In the genomic region with DNA sequence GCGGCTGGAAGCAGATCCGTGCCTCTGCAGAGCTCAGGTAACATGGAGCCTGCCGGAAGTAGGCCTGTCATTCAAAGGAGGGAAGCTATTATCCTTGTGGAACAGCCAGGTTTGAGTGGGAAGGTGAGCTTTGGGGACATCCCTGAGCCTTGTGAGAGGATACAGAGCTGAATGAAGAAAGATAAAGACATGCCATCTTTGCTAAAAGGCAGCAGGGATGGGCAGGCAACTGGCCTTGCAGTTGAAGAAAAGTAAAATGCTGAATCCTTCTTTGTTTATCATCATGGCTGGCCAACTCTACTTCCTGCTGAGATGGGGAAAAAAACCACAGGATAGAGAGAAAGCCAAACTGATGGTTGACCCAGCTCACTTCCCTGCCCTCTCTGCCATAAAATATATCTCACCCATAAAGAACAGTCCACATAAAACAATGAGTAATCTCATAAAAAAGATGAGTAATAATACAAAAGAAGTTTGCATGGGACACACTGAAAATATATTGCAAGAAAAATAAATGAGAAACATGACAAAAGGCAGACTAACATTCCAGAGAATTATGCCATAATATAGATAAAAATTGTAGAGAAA, we compare ENCODE assay signal across 1 cellular context.
TF ChIP-seq lines count a peak whose summit lies in the region.

No MANE protein-coding gene starts in this region.

TF ChIP-seq in IMR-90, 13 proteins besides CTCF, POLR2A, EP300 and RAD21 (continued from another document):
- TF ChIP-seq ELK1 (IDR thresholded peaks at IDR 0.05; ENCODE audit: borderline replicate concordance, low read depth, low read length) (no peak), NFE2L2 (IDR thresholded peaks at IDR 0.05; ENCODE audit: low read depth, low read length) (no peak), SMC3 (IDR thresholded peaks at IDR 0.05; ENCODE audit: low read depth, low read length) (no peak), RFX5 (IDR thresholded peaks at IDR 0.05; ENCODE audit: low read depth, low read length) (no peak), USF2 (IDR thresholded peaks at IDR 0.05; ENCODE audit: low read depth, low read length) (no peak)
